19 cellular contexts compared by ENCODE assay signal in the genomic region with DNA sequence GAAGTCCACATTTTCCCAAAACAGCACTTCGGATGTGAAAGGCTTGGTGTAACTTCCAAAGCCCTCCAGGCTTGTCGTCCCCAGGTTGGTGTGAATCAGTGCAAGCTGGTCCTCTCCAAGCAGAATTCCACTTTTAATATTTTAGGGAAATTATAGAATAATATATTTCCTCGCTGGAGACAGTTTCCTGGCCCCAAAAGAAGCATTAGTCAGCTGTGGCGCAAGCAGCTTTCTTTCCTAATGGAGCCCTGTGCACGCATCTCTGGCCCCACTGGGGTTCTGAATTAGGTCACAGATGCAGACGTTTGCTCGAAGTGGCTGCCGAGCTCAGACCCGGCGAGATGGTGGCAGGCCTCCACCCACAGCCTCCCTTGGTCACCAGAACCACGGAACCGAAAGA. TPM values are rescaled to one million over a fixed set of nuclear protein-coding genes. Genes with fewer than 3 reads are reported as not detected.
A peak's percentile ranks its signal among the peaks of the same experiment; 100 is the strongest.
DNase-seq lines count a peak whose midpoint lies in the region; ATAC-seq and TF ChIP-seq lines count a peak whose summit lies in the region.
"Had no signal": no experiment of that assay in that cellular context is flagged by ENCODE, and none has a peak within 500 bp of the region (broad histone marks: within the 10 kb centered on the region; RNA-seq: fewer than 3 reads in every experiment).

No MANE protein-coding gene starts in this region.

- TF ChIP-seq CTCF in AG09309 (IDR thresholded peaks at IDR 0.05; ENCODE audit: control insufficient read depth, insufficient read depth, low read depth, low read length, missing control alignments) (no peak), HL-60 (IDR thresholded peaks at IDR 0.05; ENCODE audit: insufficient read depth, low read length) (no peak), brain microvascular endothelial cell (IDR thresholded peaks at IDR 0.05; ENCODE audit: low read depth, low read length, missing control alignments) (no peak), omental fat pad (IDR thresholded peaks at IDR 0.05) (no peak)

- in situ Hi-C loops in brain microvascular endothelial cell (cut with HindIII; ENCODE audit: low pct_ligation_motif_present, low sequenced_read_pairs): no loop called here

- H3K27me3 ChIP-seq in HL-60 (ENCODE audit: insufficient read depth, poor library complexity, severe bottlenecking) (no peaks in the 10 kb centered on the region), brain microvascular endothelial cell (replicated peaks) (peaks cover 2% of the 10 kb centered on the region)

- DNase-seq in AG09309 (ENCODE audit: low read depth): peak; percentile 73
- DNase-seq in HL-60 (ENCODE audit: low read depth in 1 of 2, low spot score in 1 of 2): peak in 1 of 2 experiments; percentile 60
- DNase-seq in brain microvascular endothelial cell: peak; percentile 68
- DNase-seq in omental fat pad (ENCODE audit: low spot score): no peak
- DNase-seq in HT-29 (ENCODE audit: low spot score): no peak
- no peak for DNase-seq in NCI-H2227 (lab: John Stamatoyannopoulos, UW; ENCODE audit: unreplicated experiment)
- no peak for DNase-seq in activated CD4-positive, alpha-beta T cell treated with anti-CD3 and anti-CD28 coated beads, Interleukin-2, amount 50 U/mL, for 48 hours
- DNase-seq: DMS153; hypothalamus; Kasumi-1; left cardiac atrium; NCI-H1694 treated with DMSO at 0.1 percent for 48 hours; NCI-H510A; posterior cingulate gyrus; stimulated activated naive CD8-positive, alpha-beta T cell treated with anti-CD3 and anti-CD28 coated beads, Interleukin-15, amount 100 ng/mL, for 72 hours; WERI-Rb-1 had no signal

- H3K36me3 ChIP-seq in brain microvascular endothelial cell (replicated peaks): no peaks in the 10 kb centered on the region
- H3K36me3 ChIP-seq: WERI-Rb-1 had no signal

- H3K27ac ChIP-seq in HL-60 (replicated peaks) (peak overlapping the region; percentile 16), brain microvascular endothelial cell (peak overlapping the region; percentile 55)
- H3K27ac ChIP-seq: WERI-Rb-1 had no signal

- H3K4me3 ChIP-seq in AG09309 (ENCODE audit: control insufficient read depth, low read depth, low read length) (no peak overlapping the region), HL-60 (replicated peaks; ENCODE audit: insufficient read depth, low read length) (no peak overlapping the region), brain microvascular endothelial cell (ENCODE audit: low read depth, low read length) (no peak overlapping the region)

- peak; percentile 50 for ATAC-seq in omental fat pad (ENCODE audit: low FRiP score)
- no peak for ATAC-seq in HG02571 (IDR thresholded peaks at IDR 0.05; ENCODE audit: unreplicated experiment)
- ATAC-seq: activated T-helper 17 cell treated with anti-CD3 and anti-CD28 coated beads, Interleukin-2, amount 50 U/mL, for 72 hours; left cardiac atrium; stimulated activated naive CD8-positive, alpha-beta T cell treated with anti-CD3 and anti-CD28 coated beads, Interleukin-15, amount 100 ng/mL, for 72 hours had no signal

RNA-seq across cellular contexts. Expression of a gene that starts 33.3 kb away (rescaled TPM):
- not detected for total RNA-seq in omental fat pad
- 21.9 and 34.5 TPM in 2 replicates for total RNA-seq in HT-29 (2014; rRNA removed; shearing (Covaris generic))
- total RNA-seq: activated T-helper 17 cell treated with anti-CD3 and anti-CD28 coated beads, Interleukin-2, amount 50 U/mL, for 72 hours; left cardiac atrium; urinary bladder had no signal

Comparison
In these comparisons a context has a peak if more than half of its experiments do, and no peak if none do; other contexts are left out.
1. DNase-seq: peak in AG09309 (single experiment) and brain microvascular endothelial cell (single experiment); none in omental fat pad (single experiment), HT-29 (single experiment), NCI-H2227 (single experiment) and activated CD4-positive, alpha-beta T cell treated with anti-CD3 and anti-CD28 coated beads, Interleukin-2, amount 50 U/mL, for 48 hours (0 of 2).
2. RNA of a gene that starts 33.3 kb away (total RNA-seq): 21.9 to 34.5 TPM in HT-29; not detected in omental fat pad; every median in the first group is over 10 times any median in the second.